In the genomic region with DNA sequence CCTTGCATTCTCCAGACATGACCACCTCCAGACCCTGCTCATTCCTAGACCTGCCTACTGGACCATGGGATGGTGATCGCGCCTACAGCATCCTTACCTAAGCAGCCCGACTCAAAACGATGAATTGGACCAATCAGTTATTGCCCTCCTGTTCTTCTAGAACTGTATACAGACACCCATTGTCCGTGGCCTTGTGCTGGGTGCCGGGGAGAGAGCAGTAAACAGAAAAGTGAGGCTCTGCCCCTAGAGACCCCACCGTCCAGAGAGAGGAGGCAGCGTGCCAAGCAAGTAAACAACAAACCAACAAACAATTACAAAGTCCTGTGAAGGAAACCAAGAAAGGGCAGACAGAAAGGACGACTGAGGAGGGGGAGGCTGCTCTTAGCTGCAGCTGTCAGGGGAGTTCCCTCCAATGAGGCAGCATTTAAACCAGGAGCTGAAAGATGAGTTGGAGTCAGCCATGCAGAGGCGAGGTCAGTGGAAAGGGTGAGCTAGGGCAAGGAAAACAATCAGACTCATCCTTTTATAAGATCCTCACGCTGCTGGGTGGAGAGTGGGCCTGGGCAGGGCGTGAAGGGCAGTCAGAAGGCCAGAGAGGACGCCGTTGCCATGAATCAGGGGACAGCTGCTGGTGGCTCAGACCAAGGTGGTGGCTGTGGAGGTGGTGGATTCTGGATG, we compare ENCODE assay signal across 14 cellular contexts. TPM values are rescaled to one million over a fixed set of nuclear protein-coding genes. Genes with fewer than 3 reads are reported as not detected.
A peak's percentile ranks its signal among the peaks of the same experiment; 100 is the strongest.
DNase-seq lines count a peak whose midpoint lies in the region; ATAC-seq and TF ChIP-seq lines count a peak whose summit lies in the region.
"Had no signal": no experiment of that assay in that cellular context is flagged by ENCODE, and none has a peak within 500 bp of the region (broad histone marks: within the 10 kb centered on the region; RNA-seq: fewer than 3 reads in every experiment).

No MANE protein-coding gene starts in this region.

- TF ChIP-seq CTCF in vagina (IDR thresholded peaks at IDR 0.05): no peak

- no peak overlapping the region for H3K4me3 Mint-ChIP-seq in stimulated activated naive CD8-positive, alpha-beta T cell treated with anti-CD3 and anti-CD28 coated beads, Interleukin-15, amount 100 ng/mL, for 72 hours
- H3K4me3 Mint-ChIP-seq: activated T-helper 17 cell treated with anti-CD3 and anti-CD28 coated beads, Interleukin-2, amount 50 U/mL, for 72 hours; memory B cell; T-cell had no signal

- no peak overlapping the region for H3K27ac Mint-ChIP-seq in stimulated activated naive CD8-positive, alpha-beta T cell treated with anti-CD3 and anti-CD28 coated beads, Interleukin-15, amount 100 ng/mL, for 72 hours
- H3K27ac Mint-ChIP-seq: activated T-helper 17 cell treated with anti-CD3 and anti-CD28 coated beads, Interleukin-2, amount 50 U/mL, for 72 hours; memory B cell; T-cell had no signal

- peaks cover 80% of the 10 kb centered on the region for H3K27me3 Mint-ChIP-seq in stimulated activated naive CD8-positive, alpha-beta T cell treated with anti-CD3 and anti-CD28 coated beads, Interleukin-15, amount 100 ng/mL, for 72 hours

- DNase-seq in cardiac septum (ENCODE audit: low spot score) (peak; percentile 33), Right ventricle myocardium inferior (ENCODE audit: missing footprints) (no peak), NCI-H2227 treated with DMSO at 0.1 percent for 48 hours (lab: John Stamatoyannopoulos, UW) (peak; percentile 80), mesenteric fat pad (ENCODE audit: low spot score) (peak; percentile 68), vagina (ENCODE audit: extremely low spot score in 2 of 2) (peak; percentile 44 to 64), NCI-H2107 (lab: John Stamatoyannopoulos, UW) (no peak)
- no peak for DNase-seq in activated CD4-positive, CD25-positive, alpha-beta regulatory T cell (lab: John Stamatoyannopoulos, UW)
- DNase-seq in stimulated activated naive CD8-positive, alpha-beta T cell treated with anti-CD3 and anti-CD28 coated beads, Interleukin-15, amount 100 ng/mL, for 72 hours: no peak
- DNase-seq: NCI-H2029 treated with DMSO at 0.1 percent for 48 hours had no signal

- no peaks in the 10 kb centered on the region for H3K9me3 Mint-ChIP-seq in stimulated activated naive CD8-positive, alpha-beta T cell treated with anti-CD3 and anti-CD28 coated beads, Interleukin-15, amount 100 ng/mL, for 72 hours
- H3K9me3 Mint-ChIP-seq: activated T-helper 17 cell treated with anti-CD3 and anti-CD28 coated beads, Interleukin-2, amount 50 U/mL, for 72 hours; memory B cell; T-cell had no signal

- TF ChIP-seq POLR2A in vagina (IDR thresholded peaks at IDR 0.05): no peak

- H3K27me3 ChIP-seq in vagina: no peaks in the 10 kb centered on the region

- no peaks in the 10 kb centered on the region for H3K9me3 ChIP-seq in vagina
- H3K9me3 ChIP-seq: upper lobe of right lung had no signal

- no peak for ATAC-seq in Right ventricle myocardium inferior
- no peak for ATAC-seq in stimulated activated naive CD8-positive, alpha-beta T cell treated with anti-CD3 and anti-CD28 coated beads, Interleukin-15, amount 100 ng/mL, for 72 hours

- H3K36me3 ChIP-seq in vagina: no peaks in the 10 kb centered on the region
- H3K36me3 ChIP-seq: upper lobe of right lung had no signal

- peaks cover 6% of the 10 kb centered on the region for H3K4me1 Mint-ChIP-seq in stimulated activated naive CD8-positive, alpha-beta T cell treated with anti-CD3 and anti-CD28 coated beads, Interleukin-15, amount 100 ng/mL, for 72 hours
- H3K4me1 Mint-ChIP-seq: activated T-helper 17 cell treated with anti-CD3 and anti-CD28 coated beads, Interleukin-2, amount 50 U/mL, for 72 hours had no signal

- H3K27ac ChIP-seq in vagina: no peak overlapping the region
- H3K27ac ChIP-seq: dorsolateral prefrontal cortex, upper lobe of right lung had no signal

- intact Hi-C loops in cardiac septum (cut with DNase I) (loop anchor here (10.0 kb wide), 1 partner anchor 660 kb away; no protein-coding TSS in a partner anchor), Right ventricle myocardium inferior (cut with DNase I) (loop anchor here (2.0 kb wide), 1 partner anchor 428 kb away; no protein-coding TSS in a partner anchor), vagina (cut with DNase I) (loop anchor here (10.0 kb wide), 2 partner anchors 430 to 660 kb away; no protein-coding TSS in a partner anchor)

- H3K4me3 ChIP-seq in vagina: no peak overlapping the region
- H3K4me3 ChIP-seq: upper lobe of right lung had no signal

- peaks cover 4% of the 10 kb centered on the region for H3K4me1 ChIP-seq in vagina
- H3K4me1 ChIP-seq: upper lobe of right lung had no signal

RNA-seq across cellular contexts. Expression of gene BLCAP, which starts 37.6 kb away (rescaled TPM):
- 89.3 TPM for total RNA-seq in cardiac septum
- 92.1 TPM for total RNA-seq in Right ventricle myocardium inferior
- 148 TPM for total RNA-seq in mesenteric fat pad
- 81.3 TPM for total RNA-seq in vagina

RNA-seq across cellular contexts. Expression of gene NNAT, which starts 44.2 kb away (rescaled TPM):
- total RNA-seq in cardiac septum: not detected
- total RNA-seq in Right ventricle myocardium inferior: 0.19 TPM
- total RNA-seq in mesenteric fat pad: 27.3 TPM
- total RNA-seq in vagina: 8.3 TPM

Comparison
In these comparisons a context has a peak if more than half of its experiments do, and no peak if none do; other contexts are left out.
1. DNase-seq: peak in cardiac septum (single experiment), NCI-H2227 treated with DMSO at 0.1 percent for 48 hours (single experiment), mesenteric fat pad (single experiment) and vagina (2 of 2); none in Right ventricle myocardium inferior (single experiment), activated CD4-positive, CD25-positive, alpha-beta regulatory T cell (0 of 4), stimulated activated naive CD8-positive, alpha-beta T cell treated with anti-CD3 and anti-CD28 coated beads, Interleukin-15, amount 100 ng/mL, for 72 hours (0 of 2) and NCI-H2107 (single experiment).